In genomic region chr18:49728542-49728941, GRCh38 we compare ENCODE assay signal across 8 cellular contexts.
A peak's percentile ranks its signal among the peaks of the same experiment; 100 is the strongest.
DNase-seq lines count a peak whose midpoint lies in the region; ATAC-seq and TF ChIP-seq lines count a peak whose summit lies in the region.

No MANE protein-coding gene starts in this region.

- CTCF ChIA-PET in WTC11 (lab: Charles Lee): interaction anchor here (0.6 to 1.4 kb wide), 9 partner anchors 11 to 218 kb away, joined by 3 to 12 read pairs (median 3); no protein-coding TSS in a partner anchor

- no peak overlapping the region for H3K4me3 Mint-ChIP-seq in WTC11

- H3K4me1 Mint-ChIP-seq in WTC11: peaks cover 38% of the 10 kb centered on the region

- no peaks in the 10 kb centered on the region for H3K27me3 Mint-ChIP-seq in WTC11 (ENCODE audit: low read depth)

- no peaks in the 10 kb centered on the region for H3K36me3 Mint-ChIP-seq in WTC11

- H3K9me3 ChIP-seq in MG63: no peaks in the 10 kb centered on the region

- H3K9me3 Mint-ChIP-seq in WTC11: no peaks in the 10 kb centered on the region

- ATAC-seq in WTC11 (peak; percentile 38), GM21717 (IDR thresholded peaks at IDR 0.05; ENCODE audit: unreplicated experiment) (no peak)

- H3K36me3 ChIP-seq in MG63: no peaks in the 10 kb centered on the region

- no peak overlapping the region for H3K4me3 ChIP-seq in MG63

- H3K27ac Mint-ChIP-seq in WTC11: no peak overlapping the region

- intact Hi-C loops in head of caudate nucleus (cut with DNase I): no loop called here

- DNase-seq in SKM-1 treated with dmso at 0.1 percent for 144 hours (lab: John Stamatoyannopoulos, UW; ENCODE audit: unreplicated experiment) (peak; percentile 35), SKM-1 (lab: John Stamatoyannopoulos, UW; ENCODE audit: unreplicated experiment) (no peak), MG63 (peak; percentile 30), WTC11 (ENCODE audit: low spot score) (peak; percentile 81), head of caudate nucleus (peak; percentile 20 to 80 (median 54))
- DNase-seq in stimulated activated CD4-positive, alpha-beta T cell treated with anti-CD3 and anti-CD28 coated beads, Interleukin-15, amount 100 ng/mL, for 48 hours (ENCODE audit: low read depth in 2 of 2): peak; percentile 17 to 41
- no peak for DNase-seq in activated effector memory CD4-positive, alpha-beta T cell treated with anti-CD3 and anti-CD28 coated beads, Interleukin-2, amount 50 U/mL, for 16 hours

- H3K27me3 ChIP-seq in MG63: no peaks in the 10 kb centered on the region

- TF ChIP-seq CTCF in WTC11 (IDR thresholded peaks at IDR 0.05): peak; percentile 69

- POLR2A ChIA-PET in WTC11 (lab: Charles Lee): no interaction called here

TF ChIP-seq in WTC11, 78 proteins besides CTCF, POLR2A, EP300 and RAD21:
- TF ChIP-seq SMAD3 (CRISPR knock-in tag; IDR thresholded peaks at IDR 0.05; ENCODE audit: borderline replicate concordance): no peak
- TF ChIP-seq ATF1 (CRISPR knock-in tag; IDR thresholded peaks at IDR 0.05): no peak
- no peak for TF ChIP-seq CBFB (CRISPR knock-in tag; IDR thresholded peaks at IDR 0.05; ENCODE audit: low read depth)
- no peak for TF ChIP-seq NFYB (CRISPR knock-in tag; conservative IDR thresholded peaks at IDR 0.05; ENCODE audit: low read depth)
- no peak for TF ChIP-seq STAT6 (CRISPR knock-in tag; conservative IDR thresholded peaks at IDR 0.05; ENCODE audit: low read depth)
- TF ChIP-seq USF1 (CRISPR knock-in tag; IDR thresholded peaks at IDR 0.05): no peak
- no peak for TF ChIP-seq GRHL2 (CRISPR knock-in tag; IDR thresholded peaks at IDR 0.05; ENCODE audit: insufficient replicate concordance, severe bottlenecking)
- TF ChIP-seq KAT7 (CRISPR knock-in tag; IDR thresholded peaks at IDR 0.05; ENCODE audit: borderline replicate concordance): no peak

Comparison
In these comparisons a context has a peak if more than half of its experiments do, and no peak if none do; other contexts are left out.
1. DNase-seq: peak in SKM-1 treated with dmso at 0.1 percent for 144 hours (single experiment), MG63 (single experiment), WTC11 (single experiment), head of caudate nucleus (42 of 42) and stimulated activated CD4-positive, alpha-beta T cell treated with anti-CD3 and anti-CD28 coated beads, Interleukin-15, amount 100 ng/mL, for 48 hours (2 of 2); none in SKM-1 (single experiment) and activated effector memory CD4-positive, alpha-beta T cell treated with anti-CD3 and anti-CD28 coated beads, Interleukin-2, amount 50 U/mL, for 16 hours (single experiment).